In the genomic region with DNA sequence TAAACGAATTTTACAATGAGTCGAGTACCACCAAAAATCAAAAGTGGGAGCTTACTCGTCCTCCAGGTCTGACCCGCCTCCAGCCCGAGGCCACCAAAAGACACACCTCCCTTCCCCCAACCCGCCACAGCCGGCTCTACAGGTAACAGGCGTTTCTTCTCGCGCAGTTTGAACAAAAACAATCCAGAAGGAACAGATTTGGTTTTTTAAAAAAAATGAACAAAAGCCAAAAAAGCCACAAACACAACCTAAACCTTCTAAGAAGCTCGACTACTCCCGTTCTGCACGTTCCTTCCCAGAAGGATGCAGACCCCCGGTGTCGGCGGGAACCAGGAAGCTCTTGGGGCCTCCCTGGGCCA, we compare ENCODE assay signal across 8 cellular contexts. TPM values are rescaled to one million over a fixed set of nuclear protein-coding genes. Genes with fewer than 3 reads are reported as not detected.
DNase-seq lines count a peak whose midpoint lies in the region; ATAC-seq, FAIRE-seq and TF ChIP-seq lines count a peak whose summit lies in the region.

No MANE protein-coding gene starts in this region.

- peak overlapping the region; percentile 91 for H3K4me3 ChIP-seq in fibroblast of pulmonary artery (replicated peaks; ENCODE audit: low read depth, low read length)
- H3K4me3 ChIP-seq in pancreas = peak overlapping the region; percentile 80 to 100 (median 96)
- H3K4me3 ChIP-seq in vagina = peak overlapping the region; percentile 80 to 88

- H3K9me3 ChIP-seq in pancreas = no peaks in the 10 kb centered on the region
- no peaks in the 10 kb centered on the region for H3K9me3 ChIP-seq in vagina

- TF ChIP-seq CTCF in fibroblast of pulmonary artery (IDR thresholded peaks at IDR 0.05; ENCODE audit: low read length, missing control alignments) (no peak), pancreas (IDR thresholded peaks at IDR 0.05) (no peak), vagina (IDR thresholded peaks at IDR 0.05) (no peak)

- intact Hi-C loops in pancreas (cut with DNase I) = no loop called here
- intact Hi-C loops in vagina (cut with DNase I) = no loop called here

- no peaks in the 10 kb centered on the region for H3K36me3 ChIP-seq in pancreas
- H3K36me3 ChIP-seq in vagina = no peaks in the 10 kb centered on the region

- H3K27ac ChIP-seq in pancreas (peak overlapping the region; percentile 79 to 92 (median 90)), vagina (peak overlapping the region; percentile 95)

- DNase-seq in SIG-M5 treated with dmso at 0.1 percent for 504 hours (lab: John Stamatoyannopoulos, UW; ENCODE audit: unreplicated experiment) (peak; percentile 26), SIG-M5 (lab: John Stamatoyannopoulos, UW) (no peak), NCI-H526 treated with DMSO at 0.1 percent for 48 hours (lab: John Stamatoyannopoulos, UW) (peak; percentile 53), fibroblast of pulmonary artery (ENCODE audit: low read depth) (no peak), pancreas (peak; percentile 41 to 76 (median 62)), vagina (ENCODE audit: extremely low spot score in 2 of 2) (no peak)
- DNase-seq in activated T-cell treated with anti-CD3 and anti-CD28 coated beads, Interleukin-2, amount 50 U/mL, for 48 hours = peak; percentile 79 to 80

- WGBS in pancreas, 2 donors = 0% methylated on average over 16 of the region's 16 CpGs

- TF ChIP-seq POLR2A in vagina (IDR thresholded peaks at IDR 0.05) = no peak

- FAIRE-seq in pancreas (lab: Jason Lieb, UNC) = no peak

- peaks cover 0 to 14% (median 0%) of the 10 kb centered on the region in 3 donors for H3K4me1 ChIP-seq in pancreas
- H3K4me1 ChIP-seq in vagina = peaks cover 19% of the 10 kb centered on the region

- ATAC-seq in HG02973 (IDR thresholded peaks at IDR 0.05; ENCODE audit: unreplicated experiment) (peak; percentile 39), pancreas (peak; percentile 51 to 72 (median 64))

- H3K27me3 ChIP-seq in pancreas = no peaks in the 10 kb centered on the region
- H3K27me3 ChIP-seq in vagina = no peaks in the 10 kb centered on the region

RNA-seq across cellular contexts. Expression of a gene that starts 0.7 kb away (rescaled TPM):
- total RNA-seq in pancreas = 10 to 100 TPM; 11.0 to 30.1 (median 16.8) TPM
- polyA plus RNA-seq in pancreas = 1 to 10 TPM; 4.6 to 9.4 TPM
- 54.8 TPM for total RNA-seq in vagina

Comparison
In these comparisons a context has a peak if more than half of its experiments do, and no peak if none do; other contexts are left out.
1. DNase-seq: peak in SIG-M5 treated with dmso at 0.1 percent for 504 hours (single experiment), NCI-H526 treated with DMSO at 0.1 percent for 48 hours (single experiment), activated T-cell treated with anti-CD3 and anti-CD28 coated beads, Interleukin-2, amount 50 U/mL, for 48 hours (2 of 2) and pancreas (6 of 6); none in SIG-M5 (single experiment), fibroblast of pulmonary artery (single experiment) and vagina (0 of 2).
2. Peak in every context shown above with its lines, with median percentiles within 50 percentile points of each other: H3K4me3 ChIP-seq.